1 cellular context compared by ENCODE assay signal in the genomic region with DNA sequence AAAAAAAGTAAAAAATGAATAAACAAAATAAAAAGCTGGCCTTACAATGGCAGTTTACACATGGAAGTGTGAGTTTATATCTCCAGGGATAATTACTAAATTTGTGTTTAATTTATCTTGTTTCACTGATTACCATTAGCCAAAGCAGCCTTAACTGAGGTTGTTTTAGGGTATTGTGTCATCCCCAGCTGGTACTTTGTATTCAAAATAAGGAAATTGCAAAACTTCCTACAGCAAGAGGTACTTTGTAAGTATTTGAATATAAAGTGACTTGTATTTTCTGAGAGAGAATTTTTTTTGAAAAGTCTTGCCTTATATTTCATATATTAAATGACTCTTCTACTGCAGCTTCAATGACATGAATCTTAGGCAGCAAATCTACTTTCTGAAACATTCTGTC.
TF ChIP-seq lines count a peak whose summit lies in the region.

No MANE protein-coding gene starts in this region.

TF ChIP-seq in endothelial cell of umbilical vein, 7 proteins besides CTCF, POLR2A, EP300 and RAD21:
- TF ChIP-seq FOS (IDR thresholded peaks at IDR 0.05; ENCODE audit: borderline replicate concordance, insufficient read depth, low read length) (no peak), MYC (IDR thresholded peaks at IDR 0.05; ENCODE audit: low read depth, low read length) (no peak), JUN (IDR thresholded peaks at IDR 0.05; ENCODE audit: borderline replicate concordance, insufficient read depth, insufficient read length, low read depth) (no peak), POLR2AphosphoS5 (IDR thresholded peaks at IDR 0.05; ENCODE audit: insufficient read depth, low read depth, low read length) (no peak), GATA2 (IDR thresholded peaks at IDR 0.05; ENCODE audit: insufficient read depth, insufficient read length, low read depth, low read length) (no peak), EZH2 (IDR thresholded peaks at IDR 0.05; ENCODE audit: borderline replicate concordance, low read depth, low read length, severe bottlenecking) (no peak)
